Comparison of ENCODE assay signal across 1 cellular context in the genomic region with DNA sequence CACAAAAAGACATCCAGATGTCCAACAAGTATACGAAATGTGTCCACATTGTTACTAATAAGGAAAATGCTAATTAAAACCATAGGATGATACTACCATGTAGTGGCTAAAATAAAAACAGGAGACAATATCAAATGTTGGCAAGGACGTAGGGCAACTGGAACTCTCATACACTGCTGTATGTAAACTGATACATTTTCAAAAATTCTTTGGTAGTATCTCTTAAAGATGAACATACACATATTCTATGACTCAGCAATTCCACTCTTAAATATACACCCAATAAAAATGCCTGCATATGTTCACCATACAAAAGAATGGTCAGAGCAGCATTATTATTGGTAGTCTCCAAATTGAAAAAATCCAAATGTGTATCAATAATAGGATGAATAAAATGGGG.
A peak's percentile ranks its signal among the peaks of the same experiment; 100 is the strongest.
TF ChIP-seq lines count a peak whose summit lies in the region.

No MANE protein-coding gene starts in this region.

TF ChIP-seq in HepG2, 621 proteins besides CTCF, POLR2A, EP300 and RAD21 (continued from another document):
- TF ChIP-seq, protein P1, sequence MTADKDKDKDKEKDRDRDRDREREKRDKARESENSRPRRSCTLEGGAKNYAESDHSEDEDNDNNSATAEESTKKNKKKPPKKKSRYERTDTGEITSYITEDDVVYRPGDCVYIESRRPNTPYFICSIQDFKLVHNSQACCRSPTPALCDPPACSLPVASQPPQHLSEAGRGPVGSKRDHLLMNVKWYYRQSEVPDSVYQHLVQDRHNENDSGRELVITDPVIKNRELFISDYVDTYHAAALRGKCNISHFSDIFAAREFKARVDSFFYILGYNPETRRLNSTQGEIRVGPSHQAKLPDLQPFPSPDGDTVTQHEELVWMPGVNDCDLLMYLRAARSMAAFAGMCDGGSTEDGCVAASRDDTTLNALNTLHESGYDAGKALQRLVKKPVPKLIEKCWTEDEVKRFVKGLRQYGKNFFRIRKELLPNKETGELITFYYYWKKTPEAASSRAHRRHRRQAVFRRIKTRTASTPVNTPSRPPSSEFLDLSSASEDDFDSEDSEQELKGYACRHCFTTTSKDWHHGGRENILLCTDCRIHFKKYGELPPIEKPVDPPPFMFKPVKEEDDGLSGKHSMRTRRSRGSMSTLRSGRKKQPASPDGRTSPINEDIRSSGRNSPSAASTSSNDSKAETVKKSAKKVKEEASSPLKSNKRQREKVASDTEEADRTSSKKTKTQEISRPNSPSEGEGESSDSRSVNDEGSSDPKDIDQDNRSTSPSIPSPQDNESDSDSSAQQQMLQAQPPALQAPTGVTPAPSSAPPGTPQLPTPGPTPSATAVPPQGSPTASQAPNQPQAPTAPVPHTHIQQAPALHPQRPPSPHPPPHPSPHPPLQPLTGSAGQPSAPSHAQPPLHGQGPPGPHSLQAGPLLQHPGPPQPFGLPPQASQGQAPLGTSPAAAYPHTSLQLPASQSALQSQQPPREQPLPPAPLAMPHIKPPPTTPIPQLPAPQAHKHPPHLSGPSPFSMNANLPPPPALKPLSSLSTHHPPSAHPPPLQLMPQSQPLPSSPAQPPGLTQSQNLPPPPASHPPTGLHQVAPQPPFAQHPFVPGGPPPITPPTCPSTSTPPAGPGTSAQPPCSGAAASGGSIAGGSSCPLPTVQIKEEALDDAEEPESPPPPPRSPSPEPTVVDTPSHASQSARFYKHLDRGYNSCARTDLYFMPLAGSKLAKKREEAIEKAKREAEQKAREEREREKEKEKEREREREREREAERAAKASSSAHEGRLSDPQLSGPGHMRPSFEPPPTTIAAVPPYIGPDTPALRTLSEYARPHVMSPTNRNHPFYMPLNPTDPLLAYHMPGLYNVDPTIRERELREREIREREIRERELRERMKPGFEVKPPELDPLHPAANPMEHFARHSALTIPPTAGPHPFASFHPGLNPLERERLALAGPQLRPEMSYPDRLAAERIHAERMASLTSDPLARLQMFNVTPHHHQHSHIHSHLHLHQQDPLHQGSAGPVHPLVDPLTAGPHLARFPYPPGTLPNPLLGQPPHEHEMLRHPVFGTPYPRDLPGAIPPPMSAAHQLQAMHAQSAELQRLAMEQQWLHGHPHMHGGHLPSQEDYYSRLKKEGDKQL (CRISPR knock-in tag; IDR thresholded peaks at IDR 0.05; ENCODE audit: low read depth): no peak
- peak; percentile 31 to 64; a peak in 3 of 4 replicates for TF ChIP-seq MAFK (conservative IDR thresholded peaks at IDR 0.05 in 1 of 2, IDR thresholded peaks at IDR 0.05 in 1 of 2; ENCODE audit: low read length in 2 of 2)
- no peak for TF ChIP-seq CCDC6 (CRISPR knock-in tag; IDR thresholded peaks at IDR 0.05)
- TF ChIP-seq ZNF331 (CRISPR knock-in tag; IDR thresholded peaks at IDR 0.05): no peak
- no peak for TF ChIP-seq ZNF547 (CRISPR knock-in tag; IDR thresholded peaks at IDR 0.05)
- peak; percentile 56 for TF ChIP-seq NFE2L2 (IDR thresholded peaks at IDR 0.05; ENCODE audit: low read length)
- no peak for TF ChIP-seq ELF4 (CRISPR knock-in tag; IDR thresholded peaks at IDR 0.05; ENCODE audit: borderline replicate concordance)
- no peak for TF ChIP-seq HNF4G (IDR thresholded peaks at IDR 0.05; ENCODE audit: borderline replicate concordance, low read depth, low read length)
- no peak for TF ChIP-seq HNF4G (CRISPR knock-in tag; IDR thresholded peaks at IDR 0.05; ENCODE audit: borderline replicate concordance, low read depth)
- TF ChIP-seq FOXA1 (IDR thresholded peaks at IDR 0.05): no peak
- no peak for TF ChIP-seq FOXA1 (CRISPR knock-in tag; IDR thresholded peaks at IDR 0.05)
- no peak for TF ChIP-seq PLSCR1 (CRISPR knock-in tag; IDR thresholded peaks at IDR 0.05; ENCODE audit: borderline replicate concordance)
- TF ChIP-seq ETV5 (CRISPR knock-in tag; IDR thresholded peaks at IDR 0.05; ENCODE audit: borderline replicate concordance): no peak
- TF ChIP-seq KAT8 (CRISPR knock-in tag; IDR thresholded peaks at IDR 0.05): no peak
- peak; percentile 91 for TF ChIP-seq ZNF7 (CRISPR knock-in tag; IDR thresholded peaks at IDR 0.05)
- TF ChIP-seq E2F5 (CRISPR knock-in tag; conservative IDR thresholded peaks at IDR 0.05): no peak
- 0 out of 2 replicates have a peak, but pooled peaks have one; percentile 24 for TF ChIP-seq MAFF (IDR thresholded peaks at IDR 0.05; ENCODE audit: low read depth, low read length)
- no peak for TF ChIP-seq ATM (IDR thresholded peaks at IDR 0.05; ENCODE audit: borderline replicate concordance)
- TF ChIP-seq FIP1L1 (IDR thresholded peaks at IDR 0.05; ENCODE audit: borderline replicate concordance, insufficient read depth, low read depth, low read length): no peak
- no peak for TF ChIP-seq ZBTB10 (CRISPR knock-in tag; IDR thresholded peaks at IDR 0.05; ENCODE audit: borderline replicate concordance)
- TF ChIP-seq RARA (CRISPR knock-in tag; IDR thresholded peaks at IDR 0.05): no peak
